In the genomic region with DNA sequence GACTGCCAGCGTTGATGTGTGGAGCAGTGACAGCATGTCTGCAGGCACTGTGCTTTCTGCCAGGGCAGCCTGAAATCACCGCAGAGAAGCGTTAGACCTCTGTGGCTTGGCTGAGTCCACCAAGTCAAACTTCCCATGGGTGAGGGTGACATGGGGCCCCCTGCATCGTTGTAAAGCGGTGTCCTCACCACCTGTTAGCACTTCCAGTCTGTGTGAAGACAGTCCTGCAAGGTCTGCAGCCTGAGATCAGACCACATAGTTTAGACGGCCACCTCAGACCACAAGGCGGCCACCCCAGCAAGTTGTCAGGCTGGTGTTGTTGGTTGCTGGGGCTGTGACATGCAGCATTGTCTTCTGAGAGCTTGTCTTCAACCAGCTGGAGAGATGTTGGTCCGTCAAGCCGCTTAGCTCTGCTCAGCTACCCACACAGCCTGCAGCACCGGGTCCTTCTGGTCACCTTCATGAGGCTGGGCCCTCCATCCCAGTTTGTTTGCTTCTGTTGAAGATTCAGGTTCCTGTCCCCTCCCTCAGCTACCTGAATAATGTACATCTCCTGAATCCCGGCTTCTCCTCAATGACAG, we compare ENCODE assay signal across 16 cellular contexts.
DNase-seq lines count a peak whose midpoint lies in the region; ATAC-seq, FAIRE-seq and TF ChIP-seq lines count a peak whose summit lies in the region.
"Had no signal": no experiment of that assay in that cellular context is flagged by ENCODE, and none has a peak within 500 bp of the region (broad histone marks: within the 10 kb centered on the region; RNA-seq: fewer than 3 reads in every experiment).

No MANE protein-coding gene starts in this region.

- no peak for DNase-seq in activated naive CD4-positive, alpha-beta T cell treated with anti-CD3 and anti-CD28 coated beads, Interleukin-2, amount 10 ng/mL, durations not matched to agents 7 days and 5 days
- DNase-seq in activated naive CD4-positive, alpha-beta T cell treated with anti-CD3 and anti-CD28 coated beads, Interleukin-2, amount 50 U/mL, for 16 hours = no peak
- DNase-seq in NOMO-1 treated with dmso at 0.1 percent for 144 hours (lab: John Stamatoyannopoulos, UW; ENCODE audit: unreplicated experiment) (peak; percentile 48), H1 (ENCODE audit: low read depth in 1 of 2, low spot score in 2 of 2) (no peak), iPS-NIHi7 (ENCODE audit: extremely low spot score) (no peak)
- DNase-seq: DMS79 treated with DMSO at 0.1 percent for 48 hours, glutamatergic neuron, left cardiac atrium, NCI-H524 treated with DMSO at 0.1 percent for 48 hours, WERI-Rb-1 had no signal

- no peak overlapping the region for H2AFZ ChIP-seq in H1 (ENCODE audit: low read length)

- H3K4me3 Mint-ChIP-seq in activated naive CD4-positive, alpha-beta T cell treated with anti-CD3 and anti-CD28 coated beads, Interleukin-2, amount 10 ng/mL, durations not matched to agents 7 days and 5 days = peak overlapping the region; percentile 18
- H3K4me3 Mint-ChIP-seq: activated T-helper 1 cell treated with anti-CD3 and anti-CD28 coated beads, Interleukin-12 subunit alpha, Interleukin-12 subunit beta, Interleukin-2, Interleukin-4 antibody, amounts not matched to agents 30 ng/mL and 10 ng/mL and 1 ng/mL, durations not matched to agents 14 hours and 24 hours and 36 hours had no signal

- H2BK120ac ChIP-seq in H1 (replicated peaks; ENCODE audit: low read depth, low read length) = no peak overlapping the region

- H3K4me3 ChIP-seq in H1 (ENCODE audit: extremely low read depth in 1 of 4, insufficient read depth in 2 of 4, low read depth in 3 of 4, low read length in 4 of 4) (no peak overlapping the region), thymus (ENCODE audit: low read length) (peak overlapping the region; percentile 23)
- H3K4me3 ChIP-seq: vagina had no signal

- TF ChIP-seq EP300 in H1 (IDR thresholded peaks at IDR 0.05; ENCODE audit: borderline replicate concordance in 1 of 2, low read depth in 2 of 2, low read length in 2 of 2) = no peak

- TF ChIP-seq RAD21 in H1 (IDR thresholded peaks at IDR 0.05 in 1 of 2, conservative IDR thresholded peaks at IDR 0.05 in 1 of 2; ENCODE audit: low read depth in 2 of 2, low read length in 2 of 2) = no peak

- no peak overlapping the region for H3K23ac ChIP-seq in H1 (ENCODE audit: insufficient read length)

- CTCF ChIA-PET in activated naive CD4-positive, alpha-beta T cell treated with anti-CD3 and anti-CD28 coated beads, Interleukin-2, amount 10 ng/mL, durations not matched to agents 7 days and 5 days (lab: Charles Lee) = interaction anchor here (1.1 to 6.9 kb wide), 6 partner anchors 11 to 101 kb away, joined by 4 to 59 read pairs (median 13); no protein-coding TSS in a partner anchor
- CTCF ChIA-PET in H1 (lab: Charles Lee; ENCODE audit: partially characterized antibody) = interaction anchor here (0.6 to 8.4 kb wide), 24 partner anchors 9 to 616 kb away, joined by 3 to 76 read pairs (median 6); partner anchors contain the start of genes EPDR1 and SFRP4

- H2BK12ac ChIP-seq in H1 (ENCODE audit: low read depth, low read length) = peak overlapping the region; percentile 35; the same call in 1 of the 2 replicates

- H3K27ac Mint-ChIP-seq in activated naive CD4-positive, alpha-beta T cell treated with anti-CD3 and anti-CD28 coated beads, Interleukin-2, amount 10 ng/mL, durations not matched to agents 7 days and 5 days = no peak overlapping the region
- H3K27ac Mint-ChIP-seq: activated T-helper 1 cell treated with anti-CD3 and anti-CD28 coated beads, Interleukin-12 subunit alpha, Interleukin-12 subunit beta, Interleukin-2, Interleukin-4 antibody, amounts not matched to agents 30 ng/mL and 10 ng/mL and 1 ng/mL, durations not matched to agents 14 hours and 24 hours and 36 hours had no signal

- no peaks in the 10 kb centered on the region for H3K79me2 ChIP-seq in H1 (ENCODE audit: control insufficient read depth in 1 of 2, insufficient read depth in 2 of 2, low read length in 2 of 2)

- H3K9me3 ChIP-seq in H1 (ENCODE audit: insufficient read depth in 2 of 2, low read depth in 1 of 2, low read length in 1 of 2) = no peaks in the 10 kb centered on the region
- no peaks in the 10 kb centered on the region for H3K9me3 ChIP-seq in thymus (ENCODE audit: control insufficient read depth)
- H3K9me3 ChIP-seq: vagina had no signal

- 78% methylated on average over 11 of the region's 11 CpGs; no CpG with 5 or more reads in 1 of the 2 experiments for WGBS in H1 (ENCODE audit: extremely low coverage in 1 of 2, insufficient coverage in 1 of 2, insufficient read length in 1 of 2, insufficient replicate concordance in 2 of 2, low coverage in 1 of 2, low lambda C conversion rate in 2 of 2, missing lambda C conversion rate in 1 of 2), 2 experiments
- 27% methylated on average over 11 of the region's 11 CpGs for WGBS in thymus

- H3K79me1 ChIP-seq in H1 (ENCODE audit: low read depth, low read length) = no peaks in the 10 kb centered on the region

- TF ChIP-seq CTCF in H1 (IDR thresholded peaks at IDR 0.05; ENCODE audit: control extremely low read depth in 1 of 3, insufficient read depth in 1 of 3, low read depth in 1 of 3, low read length in 3 of 3) = no peak

- H3K18ac ChIP-seq in H1 (ENCODE audit: extremely low read depth, low read length) = no peak overlapping the region

- no peak overlapping the region for H4K91ac ChIP-seq in H1 (replicated peaks; ENCODE audit: insufficient read length, low read length)

- H4K20me1 ChIP-seq in H1 (replicated peaks in 1 of 2; ENCODE audit: control insufficient read depth in 1 of 2, insufficient read depth in 2 of 2, low read length in 2 of 2) = no peaks in the 10 kb centered on the region

- H3K27ac ChIP-seq in H1 (ENCODE audit: low read depth, low read length) (no peak overlapping the region), thymus (ENCODE audit: low read depth) (no peak overlapping the region)
- H3K27ac ChIP-seq: vagina had no signal

- peak overlapping the region; percentile 76; the same call in 1 of the 2 replicates for H2BK15ac ChIP-seq in H1 (ENCODE audit: low read length)

- H4K8ac ChIP-seq in H1 (ENCODE audit: extremely low read depth, insufficient read depth, low read length) = no peak overlapping the region

- H3K36me3 ChIP-seq in H1 (ENCODE audit: control insufficient read depth in 2 of 4, insufficient read depth in 4 of 4, low read length in 3 of 4) (no peaks in the 10 kb centered on the region), thymus (ENCODE audit: control insufficient read depth, insufficient read depth) (no peaks in the 10 kb centered on the region)
- H3K36me3 ChIP-seq: vagina, WERI-Rb-1 had no signal

- H3K4me2 ChIP-seq in H1 (ENCODE audit: insufficient read depth in 1 of 2, low read depth in 2 of 2, low read length in 2 of 2) = no peak overlapping the region

- H3K14ac ChIP-seq in H1 (ENCODE audit: insufficient read length) = no peak overlapping the region

- no peak for FAIRE-seq in H1 (lab: Jason Lieb, UNC)

- H4K5ac ChIP-seq in H1 (ENCODE audit: insufficient read length, low read depth, low read length) = no peak overlapping the region

- H3K4me1 ChIP-seq in H1 (replicated peaks in 1 of 4; ENCODE audit: control insufficient read depth in 3 of 4, insufficient read depth in 4 of 4, low read length in 3 of 4) = peaks cover 0 to 4% (median under 1%) of the 10 kb centered on the region in 4 experiments; a peak in 2 of 7 replicates
- H3K4me1 ChIP-seq in thymus (ENCODE audit: control insufficient read depth, insufficient read depth, low read length) = peaks cover 2% of the 10 kb centered on the region

- no peak overlapping the region for H3K9ac ChIP-seq in H1 (replicated peaks in 1 of 4; ENCODE audit: extremely low read depth in 1 of 4, low read depth in 3 of 4, low read length in 3 of 4)

- H3K56ac ChIP-seq in H1 (replicated peaks; ENCODE audit: insufficient read length, low read depth, low read length) = no peak overlapping the region

- 0 out of 2 replicates have a peak overlapping the region, but pooled peaks have one; percentile 53 for H2AK5ac ChIP-seq in H1 (ENCODE audit: low read depth, low read length)

- H3K36me3 Mint-ChIP-seq in activated naive CD4-positive, alpha-beta T cell treated with anti-CD3 and anti-CD28 coated beads, Interleukin-2, amount 10 ng/mL, durations not matched to agents 7 days and 5 days = no peaks in the 10 kb centered on the region

- no peaks in the 10 kb centered on the region for H3K23me2 ChIP-seq in H1 (ENCODE audit: low read depth, low read length)

- H2BK20ac ChIP-seq in H1 (ENCODE audit: low read length) = no peak overlapping the region

- no peaks in the 10 kb centered on the region for H3K27me3 ChIP-seq in H1 (replicated peaks in 1 of 4; ENCODE audit: control insufficient read depth in 3 of 4, extremely low read depth in 1 of 4, insufficient read depth in 3 of 4, low read length in 3 of 4)
- no peaks in the 10 kb centered on the region for H3K27me3 ChIP-seq in thymus (ENCODE audit: control insufficient read depth, insufficient read depth)
- H3K27me3 ChIP-seq: vagina had no signal

- H3K27me3 Mint-ChIP-seq in activated naive CD4-positive, alpha-beta T cell treated with anti-CD3 and anti-CD28 coated beads, Interleukin-2, amount 10 ng/mL, durations not matched to agents 7 days and 5 days = no peaks in the 10 kb centered on the region

- POLR2A ChIA-PET in H1 (lab: Charles Lee; ENCODE audit: partially characterized antibody) = no interaction called here

- H3K4me1 Mint-ChIP-seq in activated naive CD4-positive, alpha-beta T cell treated with anti-CD3 and anti-CD28 coated beads, Interleukin-2, amount 10 ng/mL, durations not matched to agents 7 days and 5 days = peaks cover 48% of the 10 kb centered on the region

- no peak for TF ChIP-seq POLR2A in H1 (IDR thresholded peaks at IDR 0.05; ENCODE audit: control extremely low read depth in 1 of 2, low read depth in 2 of 2, low read length in 2 of 2)

- no peak overlapping the region for H2BK5ac ChIP-seq in H1 (ENCODE audit: low read depth, low read length)

- H3K4ac ChIP-seq in H1 (replicated peaks; ENCODE audit: insufficient read length, low read depth, low read length) = no peak overlapping the region

- no peaks in the 10 kb centered on the region for H3K9me3 Mint-ChIP-seq in activated naive CD4-positive, alpha-beta T cell treated with anti-CD3 and anti-CD28 coated beads, Interleukin-2, amount 10 ng/mL, durations not matched to agents 7 days and 5 days
- H3K9me3 Mint-ChIP-seq: activated T-helper 1 cell treated with anti-CD3 and anti-CD28 coated beads, Interleukin-12 subunit alpha, Interleukin-12 subunit beta, Interleukin-2, Interleukin-4 antibody, amounts not matched to agents 30 ng/mL and 10 ng/mL and 1 ng/mL, durations not matched to agents 14 hours and 24 hours and 36 hours had no signal

- ATAC-seq in HG02840 (IDR thresholded peaks at IDR 0.05; ENCODE audit: low FRiP score, unreplicated experiment) (no peak), HG02588 (IDR thresholded peaks at IDR 0.05; ENCODE audit: unreplicated experiment) (no peak)
- ATAC-seq: HCT116 had no signal

TF ChIP-seq in H1, 55 proteins besides CTCF, POLR2A, EP300 and RAD21 (continues in another document):
- TF ChIP-seq GTF2F1 (IDR thresholded peaks at IDR 0.05; ENCODE audit: borderline replicate concordance, low read depth, low read length) = no peak
- TF ChIP-seq CHD1 (IDR thresholded peaks at IDR 0.05; ENCODE audit: low read depth, low read length) = no peak
